ENCODE assay signal across 8 cellular contexts in genomic region chr9:113519401-113520108, GRCh38. TPM values are rescaled to one million over a fixed set of nuclear protein-coding genes. Genes with fewer than 3 reads are reported as not detected.
DNase-seq lines count a peak whose midpoint lies in the region; ATAC-seq, FAIRE-seq and TF ChIP-seq lines count a peak whose summit lies in the region.

No MANE protein-coding gene starts in this region.

- H3K36me3 ChIP-seq in CD4-positive, CD25-positive, alpha-beta regulatory T cell (ENCODE audit: control insufficient read depth, insufficient read depth, low read length): no peaks in the 10 kb centered on the region
- H3K36me3 ChIP-seq in bronchial epithelial cell (ENCODE audit: control insufficient read depth, insufficient read depth, low read length) (no peaks in the 10 kb centered on the region), mesenchymal stem cell (ENCODE audit: control insufficient read depth in 1 of 2, insufficient read depth in 2 of 2, low read depth in 1 of 2, low read length in 2 of 2) (peaks cover 0 to 15% of the 10 kb centered on the region in 2 experiments)

- H3K4me2 ChIP-seq in mesenchymal stem cell (ENCODE audit: low read length, poor library complexity, severe bottlenecking): peak overlapping the region; percentile 0

- peak overlapping the region; percentile 34 for H3K9ac ChIP-seq in mesenchymal stem cell (ENCODE audit: low read length)

- peak overlapping the region; percentile 98 to 99 (median 99) for H3K27ac Mint-ChIP-seq in CD4-positive, CD25-positive, alpha-beta regulatory T cell

- peaks cover 14% of the 10 kb centered on the region for H3K79me1 ChIP-seq in mesenchymal stem cell (replicated peaks; ENCODE audit: low read length, poor library complexity, severe bottlenecking)

- no peaks in the 10 kb centered on the region for H3K27me3 Mint-ChIP-seq in CD4-positive, CD25-positive, alpha-beta regulatory T cell

- peak overlapping the region; percentile 26 for H2BK15ac ChIP-seq in mesenchymal stem cell (ENCODE audit: low read depth, poor library complexity, severe bottlenecking)

- no peak overlapping the region for H4K8ac ChIP-seq in mesenchymal stem cell (ENCODE audit: low read length)

- H3K4me1 Mint-ChIP-seq in CD4-positive, CD25-positive, alpha-beta regulatory T cell: peaks cover 36 to 91% (median 73%) of the 10 kb centered on the region in 4 donors

- H2BK5ac ChIP-seq in mesenchymal stem cell (ENCODE audit: low read depth, low read length, poor library complexity, severe bottlenecking): peak overlapping the region; percentile 69

- H3K4me1 ChIP-seq in CD4-positive, CD25-positive, alpha-beta regulatory T cell (ENCODE audit: control insufficient read depth, insufficient read depth, low read length, poor library complexity, severe bottlenecking): peaks cover 90% of the 10 kb centered on the region
- H3K4me1 ChIP-seq in mesenchymal stem cell (ENCODE audit: control insufficient read depth, insufficient read depth, low read depth, low read length): peaks cover 41% of the 10 kb centered on the region

- H3K4ac ChIP-seq in mesenchymal stem cell (ENCODE audit: low read depth in 1 of 2, low read length in 2 of 2): no peak overlapping the region

- H3K4me3 ChIP-seq in CD4-positive, CD25-positive, alpha-beta regulatory T cell (ENCODE audit: low read depth, low read length): peak overlapping the region; percentile 76
- H3K4me3 ChIP-seq in bronchial epithelial cell (ENCODE audit: low read depth, low read length) (no peak overlapping the region), mesenchymal stem cell (ENCODE audit: insufficient read depth in 1 of 2, low read depth in 1 of 2, low read length in 2 of 2) (peak overlapping the region in 1 of 2 experiments; percentile 6)

- H3K23ac ChIP-seq in mesenchymal stem cell (ENCODE audit: low read length in 2 of 2): no peak overlapping the region

- FAIRE-seq in bronchial epithelial cell (lab: Jason Lieb, UNC): peak; percentile 75

- peak overlapping the region; percentile 48 for H3K27ac ChIP-seq in CD4-positive, CD25-positive, alpha-beta regulatory T cell (ENCODE audit: insufficient read depth, low read length, poor library complexity, severe bottlenecking)
- H3K27ac ChIP-seq in mesenchymal stem cell (ENCODE audit: low read length, poor library complexity, severe bottlenecking): peak overlapping the region; percentile 83

- no peak for DNase-seq in CD4-positive, CD25-positive, alpha-beta regulatory T cell
- peak; percentile 61 for DNase-seq in HPDE6-E6E7 (ENCODE audit: extremely low spot score)
- DNase-seq in bronchial epithelial cell (ENCODE audit: low read depth): peak; percentile 92
- peak; percentile 64 for DNase-seq in mesenchymal stem cell
- no peak for DNase-seq in NCI-H2171 (lab: John Stamatoyannopoulos, UW)
- no peak for DNase-seq in COLO829 (ENCODE audit: low spot score)

- H3K9me3 Mint-ChIP-seq in CD4-positive, CD25-positive, alpha-beta regulatory T cell: no peaks in the 10 kb centered on the region

- no peaks in the 10 kb centered on the region for H3K27me3 ChIP-seq in CD4-positive, CD25-positive, alpha-beta regulatory T cell (ENCODE audit: control insufficient read depth, insufficient read depth, low read length)
- H3K27me3 ChIP-seq in bronchial epithelial cell (ENCODE audit: control insufficient read depth, insufficient read depth, low read length) (no peaks in the 10 kb centered on the region), mesenchymal stem cell (ENCODE audit: control insufficient read depth in 1 of 2, insufficient read depth in 1 of 2, low read length in 2 of 2) (peaks cover 0 to 2% of the 10 kb centered on the region in 2 experiments)

- peak overlapping the region; percentile 94 to 98 (median 95) for H3K4me3 Mint-ChIP-seq in CD4-positive, CD25-positive, alpha-beta regulatory T cell

- peak overlapping the region in 1 of 2 experiments; percentile 21 for H2BK12ac ChIP-seq in mesenchymal stem cell (ENCODE audit: low read length in 2 of 2)

- ATAC-seq in CD4-positive, CD25-positive, alpha-beta regulatory T cell (ENCODE audit: low read depth in 2 of 2): no peak
- ATAC-seq in GM19397 (IDR thresholded peaks at IDR 0.05; ENCODE audit: unreplicated experiment) (no peak), HG03196 (IDR thresholded peaks at IDR 0.05; ENCODE audit: unreplicated experiment) (no peak)

- H3K14ac ChIP-seq in mesenchymal stem cell (ENCODE audit: low read length in 2 of 2): no peak overlapping the region

- WGBS in mesenchymal stem cell: 51% methylated on average over 3 of the region's 3 CpGs

- H2AK5ac ChIP-seq in mesenchymal stem cell (ENCODE audit: low read length, severe bottlenecking): peak overlapping the region; percentile 91

- TF ChIP-seq CTCF in bronchial epithelial cell (IDR thresholded peaks at IDR 0.05; ENCODE audit: insufficient read depth, low read length, severe bottlenecking): no peak

- no peak overlapping the region for H2AFZ ChIP-seq in mesenchymal stem cell (ENCODE audit: low read depth, low read length)

- peaks cover 14% of the 10 kb centered on the region for H3K36me3 Mint-ChIP-seq in CD4-positive, CD25-positive, alpha-beta regulatory T cell

- H3K18ac ChIP-seq in mesenchymal stem cell (ENCODE audit: low read depth in 1 of 2, low read length in 2 of 2): no peak overlapping the region

- no peak overlapping the region for H2BK120ac ChIP-seq in mesenchymal stem cell (ENCODE audit: low read depth, low read length)

- H3K9me3 ChIP-seq in CD4-positive, CD25-positive, alpha-beta regulatory T cell (ENCODE audit: control insufficient read depth in 2 of 2, low read length in 2 of 2): no peaks in the 10 kb centered on the region
- H3K9me3 ChIP-seq in mesenchymal stem cell (ENCODE audit: control insufficient read depth, low read length): no peaks in the 10 kb centered on the region

- no peak overlapping the region for H4K91ac ChIP-seq in mesenchymal stem cell (ENCODE audit: low read length)

RNA-seq across cellular contexts. Expression of gene RGS3, which starts 56.0 kb away (rescaled TPM):
- 12.6 TPM for total RNA-seq in CD4-positive, CD25-positive, alpha-beta regulatory T cell
- 10 to 100 TPM in 3 of 4 donors, 1 to 10 TPM in 1; 8.5 to 15.5 (median 11.3) TPM for polyA plus RNA-seq in CD4-positive, CD25-positive, alpha-beta regulatory T cell
- total RNA-seq in bronchial epithelial cell: 22.1 and 36.2 TPM in 2 replicates
- polyA plus RNA-seq in mesenchymal stem cell (2013, experiment 1 of 2): 41.4 TPM
- polyA plus RNA-seq in mesenchymal stem cell (2013, experiment 2 of 2): 42.1 TPM

Comparison
In these comparisons a context has a peak if more than half of its experiments do, and no peak if none do; other contexts are left out.
1. DNase-seq: peak in HPDE6-E6E7 (single experiment), bronchial epithelial cell (single experiment) and mesenchymal stem cell (single experiment); none in CD4-positive, CD25-positive, alpha-beta regulatory T cell (0 of 3), NCI-H2171 (single experiment) and COLO829 (single experiment).